In the genomic region with DNA sequence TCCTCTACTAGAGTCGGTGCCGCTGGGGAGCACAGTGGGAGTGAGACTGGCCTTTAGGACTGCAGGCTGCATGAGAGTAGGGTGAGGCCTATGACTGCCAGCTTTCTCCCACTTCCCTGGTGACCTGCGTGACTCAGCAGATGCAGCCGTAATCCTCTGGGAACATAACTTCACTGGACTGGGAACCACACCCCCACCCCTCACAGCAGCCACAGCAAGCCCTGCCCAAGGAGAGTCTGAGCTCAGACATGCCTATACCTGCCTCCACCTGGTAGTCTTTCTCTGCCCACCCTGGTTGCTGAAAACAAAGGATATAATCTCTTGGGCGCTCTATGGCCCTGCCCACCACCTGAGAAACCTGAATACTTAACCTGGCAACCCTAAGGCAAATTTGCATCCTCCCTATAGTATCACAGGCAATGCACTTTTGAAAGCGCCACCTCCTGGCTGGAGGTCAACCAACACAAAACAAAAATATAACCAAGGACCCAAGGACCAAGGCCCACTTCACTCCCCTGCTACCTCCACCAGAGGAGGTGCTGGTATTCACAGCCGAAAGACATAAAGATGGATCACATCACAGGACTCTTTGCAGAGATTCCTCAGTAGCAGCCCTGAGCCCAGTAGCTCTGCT, we compare ENCODE assay signal across 1 cellular context.
A peak's percentile ranks its signal among the peaks of the same experiment; 100 is the strongest.
TF ChIP-seq lines count a peak whose summit lies in the region.

No MANE protein-coding gene starts in this region.

TF ChIP-seq in HepG2, 621 proteins besides CTCF, POLR2A, EP300 and RAD21 (continued from another document):
- TF ChIP-seq, protein P1, sequence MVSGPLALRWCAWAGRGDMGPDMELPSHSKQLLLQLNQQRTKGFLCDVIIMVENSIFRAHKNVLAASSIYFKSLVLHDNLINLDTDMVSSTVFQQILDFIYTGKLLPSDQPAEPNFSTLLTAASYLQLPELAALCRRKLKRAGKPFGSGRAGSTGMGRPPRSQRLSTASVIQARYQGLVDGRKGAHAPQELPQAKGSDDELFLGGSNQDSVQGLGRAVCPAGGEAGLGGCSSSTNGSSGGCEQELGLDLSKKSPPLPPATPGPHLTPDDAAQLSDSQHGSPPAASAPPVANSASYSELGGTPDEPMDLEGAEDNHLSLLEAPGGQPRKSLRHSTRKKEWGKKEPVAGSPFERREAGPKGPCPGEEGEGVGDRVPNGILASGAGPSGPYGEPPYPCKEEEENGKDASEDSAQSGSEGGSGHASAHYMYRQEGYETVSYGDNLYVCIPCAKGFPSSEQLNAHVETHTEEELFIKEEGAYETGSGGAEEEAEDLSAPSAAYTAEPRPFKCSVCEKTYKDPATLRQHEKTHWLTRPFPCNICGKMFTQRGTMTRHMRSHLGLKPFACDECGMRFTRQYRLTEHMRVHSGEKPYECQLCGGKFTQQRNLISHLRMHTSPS (CRISPR knock-in tag; IDR thresholded peaks at IDR 0.05; ENCODE audit: low read depth), result no peak
- TF ChIP-seq, protein P2, sequence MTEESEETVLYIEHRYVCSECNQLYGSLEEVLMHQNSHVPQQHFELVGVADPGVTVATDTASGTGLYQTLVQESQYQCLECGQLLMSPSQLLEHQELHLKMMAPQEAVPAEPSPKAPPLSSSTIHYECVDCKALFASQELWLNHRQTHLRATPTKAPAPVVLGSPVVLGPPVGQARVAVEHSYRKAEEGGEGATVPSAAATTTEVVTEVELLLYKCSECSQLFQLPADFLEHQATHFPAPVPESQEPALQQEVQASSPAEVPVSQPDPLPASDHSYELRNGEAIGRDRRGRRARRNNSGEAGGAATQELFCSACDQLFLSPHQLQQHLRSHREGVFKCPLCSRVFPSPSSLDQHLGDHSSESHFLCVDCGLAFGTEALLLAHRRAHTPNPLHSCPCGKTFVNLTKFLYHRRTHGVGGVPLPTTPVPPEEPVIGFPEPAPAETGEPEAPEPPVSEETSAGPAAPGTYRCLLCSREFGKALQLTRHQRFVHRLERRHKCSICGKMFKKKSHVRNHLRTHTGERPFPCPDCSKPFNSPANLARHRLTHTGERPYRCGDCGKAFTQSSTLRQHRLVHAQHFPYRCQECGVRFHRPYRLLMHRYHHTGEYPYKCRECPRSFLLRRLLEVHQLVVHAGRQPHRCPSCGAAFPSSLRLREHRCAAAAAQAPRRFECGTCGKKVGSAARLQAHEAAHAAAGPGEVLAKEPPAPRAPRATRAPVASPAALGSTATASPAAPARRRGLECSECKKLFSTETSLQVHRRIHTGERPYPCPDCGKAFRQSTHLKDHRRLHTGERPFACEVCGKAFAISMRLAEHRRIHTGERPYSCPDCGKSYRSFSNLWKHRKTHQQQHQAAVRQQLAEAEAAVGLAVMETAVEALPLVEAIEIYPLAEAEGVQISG (CRISPR knock-in tag; IDR thresholded peaks at IDR 0.05), result peak; percentile 79
- TF ChIP-seq SOX6 (IDR thresholded peaks at IDR 0.05), result no peak
- TF ChIP-seq SOX6 (CRISPR knock-in tag; IDR thresholded peaks at IDR 0.05), result no peak
